In the genomic region with DNA sequence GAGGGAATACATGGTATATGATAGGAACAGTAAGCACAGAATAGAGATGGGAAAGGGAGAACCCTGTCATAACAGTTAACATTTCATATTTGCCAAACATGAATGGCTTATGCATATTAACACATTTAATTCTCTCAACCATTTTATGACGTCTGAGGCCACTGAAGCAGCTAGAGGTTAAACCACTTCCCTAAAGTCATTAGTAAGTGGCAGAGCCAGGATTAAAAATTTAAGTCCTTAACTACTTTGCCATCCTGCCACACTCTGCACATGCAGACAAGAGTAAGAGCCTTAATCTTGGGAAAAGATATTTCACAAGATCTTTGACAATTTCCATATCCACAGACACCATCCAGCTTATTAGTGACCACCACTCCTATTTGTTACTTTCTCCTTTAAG, we compare ENCODE assay signal across 20 cellular contexts. TPM values are rescaled to one million over a fixed set of nuclear protein-coding genes. Genes with fewer than 3 reads are reported as not detected.
DNase-seq lines count a peak whose midpoint lies in the region; ATAC-seq and TF ChIP-seq lines count a peak whose summit lies in the region.
"Had no signal": no experiment of that assay in that cellular context is flagged by ENCODE, and none has a peak within 500 bp of the region (broad histone marks: within the 10 kb centered on the region; RNA-seq: fewer than 3 reads in every experiment).

No MANE protein-coding gene starts in this region.

- no peak overlapping the region for H2BK5ac ChIP-seq in mesenchymal stem cell (ENCODE audit: low read depth, low read length, poor library complexity, severe bottlenecking)

- no peak overlapping the region for H3K23ac ChIP-seq in mesenchymal stem cell (ENCODE audit: low read length in 2 of 2)

- H3K4me1 Mint-ChIP-seq in activated T-cell treated with anti-CD3 and anti-CD28 coated beads, Interleukin-2, amount 50 U/mL, for 72 hours (ENCODE audit: low read depth) = peaks cover 24% of the 10 kb centered on the region
- peaks cover 31% of the 10 kb centered on the region for H3K4me1 Mint-ChIP-seq in activated naive CD8-positive, alpha-beta T cell (ENCODE audit: low read depth)
- H3K4me1 Mint-ChIP-seq in progenitor cell of endocrine pancreas (ENCODE audit: low read depth) = peaks cover 20% of the 10 kb centered on the region
- H3K4me1 Mint-ChIP-seq in T-helper 2 cell treated with Interferon-gamma antibody and Interleukin-4, amounts not matched to agents 5 μg/mL and 100 μg/mL, for 36 hours (ENCODE audit: low read depth) = peaks cover 12% of the 10 kb centered on the region

- H3K14ac ChIP-seq in mesenchymal stem cell (ENCODE audit: low read length in 2 of 2) = no peak overlapping the region

- no peak overlapping the region for H3K9ac ChIP-seq in mesenchymal stem cell (ENCODE audit: low read length)

- no peak overlapping the region for H2BK15ac ChIP-seq in mesenchymal stem cell (ENCODE audit: low read depth, poor library complexity, severe bottlenecking)

- ATAC-seq in activated T-cell treated with anti-CD3 and anti-CD28 coated beads, Interleukin-2, amount 50 U/mL, for 72 hours (replicated peaks in 1 of 2) = no peak
- no peak for ATAC-seq in HG03469 (IDR thresholded peaks at IDR 0.05; ENCODE audit: unreplicated experiment)
- ATAC-seq: left cardiac atrium, SK-N-SH treated with all-trans-retinoic acid at 6 μM for 48 hours had no signal

- peaks cover 6 to 7% of the 10 kb centered on the region in 2 donors for H3K36me3 Mint-ChIP-seq in activated T-cell treated with anti-CD3 and anti-CD28 coated beads, Interleukin-2, amount 50 U/mL, for 72 hours (ENCODE audit: insufficient read depth in 2 of 2)
- peaks cover 5% of the 10 kb centered on the region for H3K36me3 Mint-ChIP-seq in activated naive CD8-positive, alpha-beta T cell
- peaks cover 6% of the 10 kb centered on the region for H3K36me3 Mint-ChIP-seq in progenitor cell of endocrine pancreas (ENCODE audit: insufficient read depth)
- H3K36me3 Mint-ChIP-seq in T-helper 2 cell treated with Interferon-gamma antibody and Interleukin-4, amounts not matched to agents 5 μg/mL and 100 μg/mL, for 36 hours (ENCODE audit: low read depth) = peaks cover 27% of the 10 kb centered on the region

- H2BK120ac ChIP-seq in mesenchymal stem cell (ENCODE audit: low read depth, low read length) = no peak overlapping the region

- H3K4ac ChIP-seq in mesenchymal stem cell (ENCODE audit: low read depth in 1 of 2, low read length in 2 of 2) = no peak overlapping the region

- H3K4me2 ChIP-seq in mesenchymal stem cell (ENCODE audit: low read length, poor library complexity, severe bottlenecking) = no peak overlapping the region

- peak overlapping the region; percentile 15 for H3K27ac Mint-ChIP-seq in activated T-cell treated with anti-CD3 and anti-CD28 coated beads, Interleukin-2, amount 50 U/mL, for 72 hours
- peak overlapping the region; percentile 56 for H3K27ac Mint-ChIP-seq in activated naive CD8-positive, alpha-beta T cell
- H3K27ac Mint-ChIP-seq in progenitor cell of endocrine pancreas = no peak overlapping the region
- no peak overlapping the region for H3K27ac Mint-ChIP-seq in T-helper 2 cell treated with Interferon-gamma antibody and Interleukin-4, amounts not matched to agents 5 μg/mL and 100 μg/mL, for 36 hours

- DNase-seq in activated T-cell treated with anti-CD3 and anti-CD28 coated beads, Interleukin-2, amount 50 U/mL, for 72 hours = no peak
- no peak for DNase-seq in activated T-cell treated with anti-CD3 and anti-CD28 coated beads, Interleukin-2, amount 50 U/mL, for 1 hour
- peak; percentile 83 for DNase-seq in MV-4-11 (lab: John Stamatoyannopoulos, UW)
- DNase-seq in progenitor cell of endocrine pancreas (ENCODE audit: low spot score, unreplicated experiment) = no peak
- no peak for DNase-seq in mesenchymal stem cell
- no peak for DNase-seq in T-helper 2 cell treated with Interferon-gamma antibody and Interleukin-4, amounts not matched to agents 5 μg/mL and 100 μg/mL, for 36 hours (ENCODE audit: low spot score)
- DNase-seq: activated gamma-delta T cell treated with Interleukin-2 at 50 U/mL for 16 hours; Calu3; GOT3; left cardiac atrium; NCI-H1048; NCI-H2107; NCI-H526; Peyer's patch; sigmoid colon; stimulated activated CD4-positive, alpha-beta T cell treated with anti-CD3 and anti-CD28 coated beads, Interleukin-1b, Interleukin-23, amount 100 ng/mL, for 48 hours had no signal

- H3K4me3 ChIP-seq in mesenchymal stem cell (ENCODE audit: insufficient read depth in 1 of 2, low read depth in 1 of 2, low read length in 2 of 2) = no peak overlapping the region
- H3K4me3 ChIP-seq: coronary artery, Peyer's patch, sigmoid colon had no signal

- H3K79me1 ChIP-seq in mesenchymal stem cell (replicated peaks; ENCODE audit: low read length, poor library complexity, severe bottlenecking) = peaks cover 18% of the 10 kb centered on the region

- H3K27ac ChIP-seq in mesenchymal stem cell (ENCODE audit: low read length, poor library complexity, severe bottlenecking) = no peak overlapping the region
- H3K27ac ChIP-seq: coronary artery, Peyer's patch, sigmoid colon had no signal

- H3K36me3 ChIP-seq in mesenchymal stem cell (ENCODE audit: control insufficient read depth in 1 of 2, insufficient read depth in 2 of 2, low read depth in 1 of 2, low read length in 2 of 2) = peaks cover 0 to 45% of the 10 kb centered on the region in 2 experiments

- no peak overlapping the region for H4K91ac ChIP-seq in mesenchymal stem cell (ENCODE audit: low read length)

- H3K4me1 ChIP-seq in mesenchymal stem cell (ENCODE audit: control insufficient read depth, insufficient read depth, low read depth, low read length) = peaks cover 2% of the 10 kb centered on the region

- H4K8ac ChIP-seq in mesenchymal stem cell (ENCODE audit: low read length) = no peak overlapping the region

- H2BK12ac ChIP-seq in mesenchymal stem cell (ENCODE audit: low read length in 2 of 2) = no peak overlapping the region

- no peak overlapping the region for H2AK5ac ChIP-seq in mesenchymal stem cell (ENCODE audit: low read length, severe bottlenecking)

- H3K9me3 ChIP-seq in mesenchymal stem cell (ENCODE audit: control insufficient read depth, low read length) = no peaks in the 10 kb centered on the region
- H3K9me3 ChIP-seq: Peyer's patch, sigmoid colon had no signal

- H3K18ac ChIP-seq in mesenchymal stem cell (ENCODE audit: low read depth in 1 of 2, low read length in 2 of 2) = no peak overlapping the region

- no peaks in the 10 kb centered on the region for H3K27me3 Mint-ChIP-seq in activated T-cell treated with anti-CD3 and anti-CD28 coated beads, Interleukin-2, amount 50 U/mL, for 72 hours (ENCODE audit: low read depth)
- H3K27me3 Mint-ChIP-seq in activated naive CD8-positive, alpha-beta T cell = no peaks in the 10 kb centered on the region
- H3K27me3 Mint-ChIP-seq in progenitor cell of endocrine pancreas = no peaks in the 10 kb centered on the region
- H3K27me3 Mint-ChIP-seq in T-helper 2 cell treated with Interferon-gamma antibody and Interleukin-4, amounts not matched to agents 5 μg/mL and 100 μg/mL, for 36 hours (ENCODE audit: low read depth) = no peaks in the 10 kb centered on the region

- no peak overlapping the region for H2AFZ ChIP-seq in mesenchymal stem cell (ENCODE audit: low read depth, low read length)

- no peaks in the 10 kb centered on the region for H3K27me3 ChIP-seq in mesenchymal stem cell (ENCODE audit: control insufficient read depth in 1 of 2, insufficient read depth in 1 of 2, low read length in 2 of 2)
- H3K27me3 ChIP-seq: Peyer's patch, sigmoid colon had no signal

- no peak for TF ChIP-seq CTCF in progenitor cell of endocrine pancreas (IDR thresholded peaks at IDR 0.05; ENCODE audit: unreplicated experiment)

- 85% methylated on average over 1 of the region's 1 CpG for WGBS in mesenchymal stem cell

- no peak overlapping the region for H3K4me3 Mint-ChIP-seq in activated T-cell treated with anti-CD3 and anti-CD28 coated beads, Interleukin-2, amount 50 U/mL, for 72 hours
- H3K4me3 Mint-ChIP-seq in activated naive CD8-positive, alpha-beta T cell = peak overlapping the region; percentile 67
- peak overlapping the region; percentile 39 for H3K4me3 Mint-ChIP-seq in progenitor cell of endocrine pancreas (ENCODE audit: low read depth)
- H3K4me3 Mint-ChIP-seq in T-helper 2 cell treated with Interferon-gamma antibody and Interleukin-4, amounts not matched to agents 5 μg/mL and 100 μg/mL, for 36 hours = no peak overlapping the region

- H3K9me3 Mint-ChIP-seq in activated T-cell treated with anti-CD3 and anti-CD28 coated beads, Interleukin-2, amount 50 U/mL, for 72 hours = no peaks in the 10 kb centered on the region
- H3K9me3 Mint-ChIP-seq in activated naive CD8-positive, alpha-beta T cell (ENCODE audit: low read depth) = no peaks in the 10 kb centered on the region
- no peaks in the 10 kb centered on the region for H3K9me3 Mint-ChIP-seq in progenitor cell of endocrine pancreas (ENCODE audit: low read depth)
- no peaks in the 10 kb centered on the region for H3K9me3 Mint-ChIP-seq in T-helper 2 cell treated with Interferon-gamma antibody and Interleukin-4, amounts not matched to agents 5 μg/mL and 100 μg/mL, for 36 hours

RNA-seq across cellular contexts. Expression of a gene that starts 2.1 kb away (rescaled TPM):
- total RNA-seq in activated T-cell treated with anti-CD3 and anti-CD28 coated beads, Interleukin-2, amount 50 U/mL, for 72 hours = 1 to 10 TPM; 4.9 to 5.6 TPM
- 5.3 and 6.3 TPM in 2 replicates for total RNA-seq in progenitor cell of endocrine pancreas
- polyA plus RNA-seq in mesenchymal stem cell (2013, experiment 1 of 2) = 4.5 TPM
- polyA plus RNA-seq in mesenchymal stem cell (2013, experiment 2 of 2) = 4.2 TPM

RNA-seq across cellular contexts. Expression of a gene that starts 2.2 kb away (rescaled TPM):
- 10 to 100 TPM; 14.4 to 14.5 TPM for total RNA-seq in activated T-cell treated with anti-CD3 and anti-CD28 coated beads, Interleukin-2, amount 50 U/mL, for 72 hours
- 12.3 and 13.8 TPM in 2 replicates for total RNA-seq in progenitor cell of endocrine pancreas
- 2.4 TPM for polyA plus RNA-seq in mesenchymal stem cell (2013, experiment 1 of 2)
- polyA plus RNA-seq in mesenchymal stem cell (2013, experiment 2 of 2) = 2.2 TPM

RNA-seq across cellular contexts. Expression of a gene that starts 15.4 kb away (rescaled TPM):
- 1 to 10 TPM; 1.7 to 1.9 TPM for total RNA-seq in activated T-cell treated with anti-CD3 and anti-CD28 coated beads, Interleukin-2, amount 50 U/mL, for 72 hours
- 16.0 and 19.6 TPM in 2 replicates for total RNA-seq in progenitor cell of endocrine pancreas
- 0.12 TPM for polyA plus RNA-seq in mesenchymal stem cell (2013, experiment 1 of 2)
- 0.10 TPM for polyA plus RNA-seq in mesenchymal stem cell (2013, experiment 2 of 2)
- total RNA-seq: sigmoid colon had no signal

RNA-seq across cellular contexts. Expression of a gene that starts 24.0 kb away (rescaled TPM):
- 10 to 100 TPM; 68.1 to 85.1 TPM for total RNA-seq in activated T-cell treated with anti-CD3 and anti-CD28 coated beads, Interleukin-2, amount 50 U/mL, for 72 hours
- 37.8 and 38.4 TPM in 2 replicates for total RNA-seq in progenitor cell of endocrine pancreas
- 51.7 TPM for polyA plus RNA-seq in mesenchymal stem cell (2013, experiment 1 of 2)
- 50.2 TPM for polyA plus RNA-seq in mesenchymal stem cell (2013, experiment 2 of 2)

RNA-seq across cellular contexts. Expression of a gene that starts 24.1 kb away (rescaled TPM):
- 10 to 100 TPM; 32.7 to 41.8 TPM for total RNA-seq in activated T-cell treated with anti-CD3 and anti-CD28 coated beads, Interleukin-2, amount 50 U/mL, for 72 hours
- total RNA-seq in progenitor cell of endocrine pancreas = 32.6 and 37.3 TPM in 2 replicates
- polyA plus RNA-seq in mesenchymal stem cell (2013, experiment 1 of 2) = 28.8 TPM
- 28.2 TPM for polyA plus RNA-seq in mesenchymal stem cell (2013, experiment 2 of 2)

Comparison
In these comparisons a context has a peak if more than half of its experiments do, and no peak if none do; other contexts are left out.
1. H3K27ac Mint-ChIP-seq: peak in activated T-cell treated with anti-CD3 and anti-CD28 coated beads, Interleukin-2, amount 50 U/mL, for 72 hours (single experiment) and activated naive CD8-positive, alpha-beta T cell (single experiment); none in progenitor cell of endocrine pancreas (single experiment) and T-helper 2 cell treated with Interferon-gamma antibody and Interleukin-4, amounts not matched to agents 5 μg/mL and 100 μg/mL, for 36 hours (single experiment).
2. H3K4me3 Mint-ChIP-seq: peak in activated naive CD8-positive, alpha-beta T cell (single experiment) and progenitor cell of endocrine pancreas (single experiment); none in activated T-cell treated with anti-CD3 and anti-CD28 coated beads, Interleukin-2, amount 50 U/mL, for 72 hours (0 of 2) and T-helper 2 cell treated with Interferon-gamma antibody and Interleukin-4, amounts not matched to agents 5 μg/mL and 100 μg/mL, for 36 hours (single experiment).